6 cellular contexts compared by ENCODE assay signal in genomic region chr20:63538204-63539091, GRCh38.
A peak's percentile ranks its signal among the peaks of the same experiment; 100 is the strongest.
DNase-seq lines count a peak whose midpoint lies in the region; ATAC-seq and TF ChIP-seq lines count a peak whose summit lies in the region.

No MANE protein-coding gene starts in this region.

- DNase-seq in CD1c-positive myeloid dendritic cell (ENCODE audit: extremely low spot score) (peak; percentile 41), NCI-H128 (lab: John Stamatoyannopoulos, UW; ENCODE audit: unreplicated experiment) (peak; percentile 10), choroid plexus epithelial cell (ENCODE audit: low read depth) (peak; percentile 27), retina (peak; percentile 9)

- no peak for ATAC-seq in HG02973 (IDR thresholded peaks at IDR 0.05; ENCODE audit: unreplicated experiment)
- no peak for ATAC-seq in GM21381 (IDR thresholded peaks at IDR 0.05; ENCODE audit: unreplicated experiment)

- H3K4me3 ChIP-seq in choroid plexus epithelial cell (ENCODE audit: low read depth, low read length): peak overlapping the region; percentile 36

- no peak for TF ChIP-seq CTCF in choroid plexus epithelial cell (conservative IDR thresholded peaks at IDR 0.05; ENCODE audit: low read depth, low read length)
